9 cellular contexts compared by ENCODE assay signal in genomic region chr18:49725809-49726514, GRCh38.
DNase-seq lines count a peak whose midpoint lies in the region; ATAC-seq and TF ChIP-seq lines count a peak whose summit lies in the region.
"Had no signal": no experiment of that assay in that cellular context is flagged by ENCODE, and none has a peak within 500 bp of the region (broad histone marks: within the 10 kb centered on the region; RNA-seq: fewer than 3 reads in every experiment).

No MANE protein-coding gene starts in this region.

- TF ChIP-seq CTCF in HEK293 (tag by site-specific recombination; IDR thresholded peaks at IDR 0.05) (no peak), stomach (IDR thresholded peaks at IDR 0.05) (no peak), colonic mucosa (IDR thresholded peaks at IDR 0.05) (no peak)

- TF ChIP-seq POLR2A in stomach (IDR thresholded peaks at IDR 0.05) = no peak

- no peak overlapping the region for H3K9ac ChIP-seq in colonic mucosa (ENCODE audit: low read depth in 2 of 2, low read length in 2 of 2)

- no CpG with 5 or more reads among the region's 9 CpGs for WGBS in iPS DF 6.9 (ENCODE audit: insufficient coverage, insufficient read length)
- 63 to 80% (median 71%) methylated on average over 9 of the region's 9 CpGs for WGBS in stomach, 5 donors

- H3K27ac ChIP-seq in HEK293 (ENCODE audit: extremely low read depth, low read depth, low read length) (peak overlapping the region; percentile 93), iPS DF 6.9 (ENCODE audit: low read length) (no peak overlapping the region), stomach (peak overlapping the region in 3 of 5 donors; percentile 14 to 39 (median 32)), colonic mucosa (no peak overlapping the region)

- intact Hi-C loops in stomach (cut with DNase I; ENCODE audit: low total_unique reads) (no loop called here), colonic mucosa (cut with DNase I) (no loop called here)

- ATAC-seq in HG03571 (IDR thresholded peaks at IDR 0.05; ENCODE audit: unreplicated experiment) = no peak
- no peak for ATAC-seq in HG03039 (IDR thresholded peaks at IDR 0.05; ENCODE audit: unreplicated experiment)
- no peak for ATAC-seq in GM19463 (IDR thresholded peaks at IDR 0.05; ENCODE audit: unreplicated experiment)

- H3K4me1 ChIP-seq in HEK293 (ENCODE audit: control insufficient read depth, insufficient read depth, low read length) (peaks cover 23% of the 10 kb centered on the region), iPS DF 6.9 (ENCODE audit: control insufficient read depth, insufficient read depth, low read length) (peaks cover 4% of the 10 kb centered on the region; the same call in 1 of the 2 replicates), stomach (peaks cover 7 to 59% (median 10%) of the 10 kb centered on the region in 4 donors), colonic mucosa (peaks cover 17% of the 10 kb centered on the region)

- no peaks in the 10 kb centered on the region for H3K36me3 ChIP-seq in HEK293 (ENCODE audit: control insufficient read depth in 2 of 2, insufficient read depth in 1 of 2, low read length in 2 of 2)
- no peaks in the 10 kb centered on the region for H3K36me3 ChIP-seq in iPS DF 6.9 (ENCODE audit: control insufficient read depth, insufficient read depth, low read length)
- no peaks in the 10 kb centered on the region for H3K36me3 ChIP-seq in stomach
- no peaks in the 10 kb centered on the region for H3K36me3 ChIP-seq in colonic mucosa

- DNase-seq in astrocyte of the hippocampus (ENCODE audit: low read depth, low spot score) (peak; percentile 97), iPS DF 6.9 (ENCODE audit: low read depth, low spot score) (peak; percentile 63), stomach (no peak), colonic mucosa (no peak)
- DNase-seq: central memory CD4-positive, alpha-beta T cell had no signal

- CTCF ChIA-PET in HEK293 (lab: Yijun Ruan, JAX) = interaction anchor here (0.7 to 7.3 kb wide), 12 partner anchors 11 to 261 kb away, joined by 3 to 51 read pairs (median 5); partner anchors contain the start of gene LIPG

- H3K4me3 ChIP-seq in HEK293 (ENCODE audit: low read depth, low read length) (no peak overlapping the region), iPS DF 6.9 (ENCODE audit: low read length) (no peak overlapping the region), stomach (no peak overlapping the region), colonic mucosa (no peak overlapping the region)

- no peaks in the 10 kb centered on the region for H3K27me3 ChIP-seq in iPS DF 6.9 (ENCODE audit: control insufficient read depth, insufficient read depth, low read length)
- no peaks in the 10 kb centered on the region for H3K27me3 ChIP-seq in stomach
- H3K27me3 ChIP-seq in colonic mucosa = no peaks in the 10 kb centered on the region

- POLR2A ChIA-PET in HEK293 (lab: Yijun Ruan, JAX) = interaction anchor here (0.6 to 1.8 kb wide), 7 partner anchors 78 to 165 kb away, joined by 3 to 9 read pairs (median 3); no protein-coding TSS in a partner anchor

- TF ChIP-seq EP300 in stomach (IDR thresholded peaks at IDR 0.05) = no peak

- H3K9me3 ChIP-seq in HEK293 (ENCODE audit: control insufficient read depth, insufficient read depth, low read depth, low read length) (no peaks in the 10 kb centered on the region), iPS DF 6.9 (ENCODE audit: control insufficient read depth, insufficient read depth, low read length) (no peaks in the 10 kb centered on the region), stomach (no peaks in the 10 kb centered on the region), colonic mucosa (no peaks in the 10 kb centered on the region)

TF ChIP-seq in HEK293, 187 proteins besides CTCF, POLR2A, EP300 and RAD21:
- peak; percentile 84 for TF ChIP-seq GLIS1 (tag by site-specific recombination; IDR thresholded peaks at IDR 0.05)
- no peak for TF ChIP-seq ZNF174 (tag by site-specific recombination; IDR thresholded peaks at IDR 0.05)
- TF ChIP-seq ZSCAN16 (tag by site-specific recombination; IDR thresholded peaks at IDR 0.05) = no peak
- 0 out of 2 replicates have a peak, but pooled peaks have one; percentile 51 for TF ChIP-seq ZBTB48 (tag by site-specific recombination; IDR thresholded peaks at IDR 0.05)
- TF ChIP-seq ZBTB21 (tag by site-specific recombination; IDR thresholded peaks at IDR 0.05) = no peak
- TF ChIP-seq ZFP3 (tag by site-specific recombination; IDR thresholded peaks at IDR 0.05; ENCODE audit: low read depth) = no peak
- no peak for TF ChIP-seq ZNF544 (tag by site-specific recombination; IDR thresholded peaks at IDR 0.05)
- no peak for TF ChIP-seq ZNF37A (tag by site-specific recombination; IDR thresholded peaks at IDR 0.05)
- TF ChIP-seq ZNF335 (tag by site-specific recombination; conservative IDR thresholded peaks at IDR 0.05) = peak; percentile 81
- TF ChIP-seq ZXDB (tag by site-specific recombination; IDR thresholded peaks at IDR 0.05) = 0 out of 2 replicates have a peak, but pooled peaks have one; percentile 36
- TF ChIP-seq, protein P1, sequence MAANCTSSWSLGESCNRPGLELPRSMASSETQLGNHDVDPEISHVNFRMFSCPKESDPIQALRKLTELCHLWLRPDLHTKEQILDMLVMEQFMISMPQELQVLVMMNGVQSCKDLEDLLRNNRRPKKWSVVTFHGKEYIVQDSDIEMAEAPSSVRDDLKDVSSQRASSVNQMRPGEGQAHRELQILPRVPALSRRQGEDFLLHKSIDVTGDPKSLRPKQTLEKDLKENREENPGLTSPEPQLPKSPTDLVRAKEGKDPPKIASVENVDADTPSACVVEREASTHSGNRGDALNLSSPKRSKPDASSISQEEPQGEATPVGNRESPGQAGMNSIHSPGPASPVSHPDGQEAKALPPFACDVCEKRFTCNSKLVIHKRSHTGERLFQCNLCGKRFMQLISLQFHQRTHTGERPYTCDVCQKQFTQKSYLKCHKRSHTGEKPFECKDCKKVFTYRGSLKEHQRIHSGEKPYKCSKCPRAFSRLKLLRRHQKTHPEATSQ (tag by site-specific recombination; IDR thresholded peaks at IDR 0.05) = no peak
- no peak for TF ChIP-seq BCL11B (tag by site-specific recombination; IDR thresholded peaks at IDR 0.05; ENCODE audit: low read depth)
- 0 out of 2 replicates have a peak, but pooled peaks have one; percentile 23 for TF ChIP-seq GLIS2 (tag by site-specific recombination; IDR thresholded peaks at IDR 0.05)
- TF ChIP-seq ZIC2 (tag by site-specific recombination; IDR thresholded peaks at IDR 0.05) = no peak
- no peak for TF ChIP-seq ZNF266 (tag by site-specific recombination; IDR thresholded peaks at IDR 0.05; ENCODE audit: low read depth)
- TF ChIP-seq ZNF521 (tag by site-specific recombination; IDR thresholded peaks at IDR 0.05) = no peak

Comparison
In these comparisons a context has a peak if more than half of its experiments do, and no peak if none do; other contexts are left out.
1. H3K27ac ChIP-seq: peak in HEK293 (single experiment) and stomach (3 of 5); none in iPS DF 6.9 (single experiment) and colonic mucosa (single experiment).
2. DNase-seq: peak in astrocyte of the hippocampus (single experiment) and iPS DF 6.9 (single experiment); none in stomach (single experiment) and colonic mucosa (single experiment).